ENCODE assay signal across 1 cellular context in the genomic region with DNA sequence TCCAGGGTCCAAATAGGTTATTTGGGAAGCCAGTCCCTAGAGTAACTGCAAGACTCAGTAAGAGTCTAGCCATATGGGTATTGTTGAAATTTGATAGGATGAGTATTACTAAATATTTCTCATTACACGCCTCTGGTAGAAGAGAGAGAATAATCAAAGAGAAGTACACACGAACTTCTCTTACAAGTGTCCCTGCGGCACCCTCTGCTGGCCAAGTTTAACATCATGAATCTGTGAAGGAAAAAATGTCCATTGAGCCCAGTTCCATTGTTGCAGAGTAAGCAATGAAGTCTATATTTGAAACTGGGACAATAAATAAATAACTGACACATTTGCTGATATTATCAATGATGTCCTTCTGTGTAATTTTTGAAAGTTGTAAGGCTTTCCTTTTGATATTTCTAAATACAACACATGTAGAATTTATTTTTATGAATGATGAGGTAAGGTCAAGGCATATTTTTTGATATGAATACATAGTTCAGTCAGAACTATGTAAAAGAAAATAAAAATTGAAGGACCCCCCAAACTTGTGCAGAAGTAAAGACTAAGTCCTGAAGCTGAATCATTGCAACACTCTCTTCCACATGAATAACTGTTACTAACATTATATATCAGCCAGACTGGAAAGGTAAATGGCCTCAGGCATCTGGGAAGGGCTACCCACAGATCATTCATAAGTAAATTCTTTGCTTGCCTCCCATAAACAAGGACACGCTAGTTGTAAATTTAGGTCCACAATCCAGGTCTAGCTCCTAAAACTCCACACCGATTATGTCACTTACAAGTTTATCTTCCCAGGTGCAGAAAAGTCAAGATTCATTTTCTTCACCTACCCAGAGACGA.
TF ChIP-seq lines count a peak whose summit lies in the region.

No MANE protein-coding gene starts in this region.

TF ChIP-seq in GM23338, 12 proteins besides CTCF, POLR2A, EP300 and RAD21 (continued from another document):
- TF ChIP-seq, protein P1, sequence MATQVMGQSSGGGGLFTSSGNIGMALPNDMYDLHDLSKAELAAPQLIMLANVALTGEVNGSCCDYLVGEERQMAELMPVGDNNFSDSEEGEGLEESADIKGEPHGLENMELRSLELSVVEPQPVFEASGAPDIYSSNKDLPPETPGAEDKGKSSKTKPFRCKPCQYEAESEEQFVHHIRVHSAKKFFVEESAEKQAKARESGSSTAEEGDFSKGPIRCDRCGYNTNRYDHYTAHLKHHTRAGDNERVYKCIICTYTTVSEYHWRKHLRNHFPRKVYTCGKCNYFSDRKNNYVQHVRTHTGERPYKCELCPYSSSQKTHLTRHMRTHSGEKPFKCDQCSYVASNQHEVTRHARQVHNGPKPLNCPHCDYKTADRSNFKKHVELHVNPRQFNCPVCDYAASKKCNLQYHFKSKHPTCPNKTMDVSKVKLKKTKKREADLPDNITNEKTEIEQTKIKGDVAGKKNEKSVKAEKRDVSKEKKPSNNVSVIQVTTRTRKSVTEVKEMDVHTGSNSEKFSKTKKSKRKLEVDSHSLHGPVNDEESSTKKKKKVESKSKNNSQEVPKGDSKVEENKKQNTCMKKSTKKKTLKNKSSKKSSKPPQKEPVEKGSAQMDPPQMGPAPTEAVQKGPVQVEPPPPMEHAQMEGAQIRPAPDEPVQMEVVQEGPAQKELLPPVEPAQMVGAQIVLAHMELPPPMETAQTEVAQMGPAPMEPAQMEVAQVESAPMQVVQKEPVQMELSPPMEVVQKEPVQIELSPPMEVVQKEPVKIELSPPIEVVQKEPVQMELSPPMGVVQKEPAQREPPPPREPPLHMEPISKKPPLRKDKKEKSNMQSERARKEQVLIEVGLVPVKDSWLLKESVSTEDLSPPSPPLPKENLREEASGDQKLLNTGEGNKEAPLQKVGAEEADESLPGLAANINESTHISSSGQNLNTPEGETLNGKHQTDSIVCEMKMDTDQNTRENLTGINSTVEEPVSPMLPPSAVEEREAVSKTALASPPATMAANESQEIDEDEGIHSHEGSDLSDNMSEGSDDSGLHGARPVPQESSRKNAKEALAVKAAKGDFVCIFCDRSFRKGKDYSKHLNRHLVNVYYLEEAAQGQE (IDR thresholded peaks at IDR 0.05; ENCODE audit: unreplicated experiment), result no peak
- TF ChIP-seq ZNF114 (CRISPR knock-in tag; IDR thresholded peaks at IDR 0.05), result no peak
- TF ChIP-seq POLR2AphosphoS5 (IDR thresholded peaks at IDR 0.05; ENCODE audit: low read depth), result no peak
- no peak for TF ChIP-seq EZH2 (IDR thresholded peaks at IDR 0.05; ENCODE audit: low read depth, unreplicated experiment)
- no peak for TF ChIP-seq STAT1 (IDR thresholded peaks at IDR 0.05; ENCODE audit: unreplicated experiment)
- no peak for TF ChIP-seq ETS1 (IDR thresholded peaks at IDR 0.05)
- TF ChIP-seq EZH2phosphoT487 (IDR thresholded peaks at IDR 0.05; ENCODE audit: unreplicated experiment), result no peak
- no peak for TF ChIP-seq CREB1 (CRISPR knock-in tag; IDR thresholded peaks at IDR 0.05; ENCODE audit: low read depth)
